Comparison of ENCODE assay signal across 1 cellular context in the genomic region with DNA sequence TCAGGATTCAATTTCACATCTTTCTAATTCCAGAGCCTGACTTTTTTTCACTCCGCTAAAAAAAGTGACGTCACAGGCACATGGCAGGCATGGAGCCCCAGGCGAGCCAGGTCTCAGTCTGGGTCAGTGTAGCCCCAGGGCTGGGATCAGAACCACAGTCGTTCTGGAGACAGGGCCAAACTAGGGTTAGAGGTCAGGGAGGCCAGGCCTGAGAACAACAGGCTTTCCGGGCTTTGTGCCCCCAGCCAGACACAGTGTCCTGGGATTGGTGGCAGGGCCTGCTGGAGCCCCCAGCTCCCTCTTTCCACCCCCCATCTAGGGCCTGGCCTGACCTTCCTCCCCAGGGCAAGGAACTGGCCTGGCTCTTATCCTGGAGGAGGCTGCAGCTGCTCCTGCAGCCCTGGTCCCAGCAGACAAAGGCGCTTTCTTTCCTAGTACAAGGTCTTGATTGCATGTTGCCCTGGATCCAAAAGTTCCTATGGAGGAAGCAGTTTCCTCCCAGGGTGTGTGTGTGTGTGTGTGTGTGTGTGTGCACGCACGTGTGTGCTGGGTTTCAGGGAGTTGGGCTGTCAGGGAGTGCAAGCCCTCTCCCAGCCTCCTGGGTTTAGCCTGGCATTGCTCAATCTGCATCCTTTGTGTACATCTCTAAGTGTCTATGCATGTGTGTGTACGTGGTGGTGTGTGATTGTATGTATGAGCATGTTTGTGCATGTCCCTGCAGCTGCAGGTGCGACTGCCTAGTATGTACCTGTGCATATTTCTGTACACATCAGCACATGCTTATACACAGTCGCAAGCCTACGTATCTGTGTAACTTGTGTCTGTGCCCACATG.
TF ChIP-seq lines count a peak whose summit lies in the region.

No MANE protein-coding gene starts in this region.

TF ChIP-seq in SK-N-SH treated with all-trans-retinoic acid at 6 μM for 48 hours, 23 proteins besides CTCF, POLR2A, EP300 and RAD21:
- TF ChIP-seq, protein P1, sequence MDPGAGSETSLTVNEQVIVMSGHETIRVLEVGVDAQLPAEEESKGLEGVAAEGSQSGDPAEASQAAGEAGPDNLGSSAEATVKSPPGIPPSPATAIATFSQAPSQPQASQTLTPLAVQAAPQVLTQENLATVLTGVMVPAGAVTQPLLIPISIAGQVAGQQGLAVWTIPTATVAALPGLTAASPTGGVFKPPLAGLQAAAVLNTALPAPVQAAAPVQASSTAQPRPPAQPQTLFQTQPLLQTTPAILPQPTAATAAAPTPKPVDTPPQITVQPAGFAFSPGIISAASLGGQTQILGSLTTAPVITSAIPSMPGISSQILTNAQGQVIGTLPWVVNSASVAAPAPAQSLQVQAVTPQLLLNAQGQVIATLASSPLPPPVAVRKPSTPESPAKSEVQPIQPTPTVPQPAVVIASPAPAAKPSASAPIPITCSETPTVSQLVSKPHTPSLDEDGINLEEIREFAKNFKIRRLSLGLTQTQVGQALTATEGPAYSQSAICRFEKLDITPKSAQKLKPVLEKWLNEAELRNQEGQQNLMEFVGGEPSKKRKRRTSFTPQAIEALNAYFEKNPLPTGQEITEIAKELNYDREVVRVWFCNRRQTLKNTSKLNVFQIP (CRISPR knock-in tag; IDR thresholded peaks at IDR 0.05; ENCODE audit: borderline replicate concordance, low read depth) = no peak
